ENCODE assay signal across 16 cellular contexts in the genomic region with DNA sequence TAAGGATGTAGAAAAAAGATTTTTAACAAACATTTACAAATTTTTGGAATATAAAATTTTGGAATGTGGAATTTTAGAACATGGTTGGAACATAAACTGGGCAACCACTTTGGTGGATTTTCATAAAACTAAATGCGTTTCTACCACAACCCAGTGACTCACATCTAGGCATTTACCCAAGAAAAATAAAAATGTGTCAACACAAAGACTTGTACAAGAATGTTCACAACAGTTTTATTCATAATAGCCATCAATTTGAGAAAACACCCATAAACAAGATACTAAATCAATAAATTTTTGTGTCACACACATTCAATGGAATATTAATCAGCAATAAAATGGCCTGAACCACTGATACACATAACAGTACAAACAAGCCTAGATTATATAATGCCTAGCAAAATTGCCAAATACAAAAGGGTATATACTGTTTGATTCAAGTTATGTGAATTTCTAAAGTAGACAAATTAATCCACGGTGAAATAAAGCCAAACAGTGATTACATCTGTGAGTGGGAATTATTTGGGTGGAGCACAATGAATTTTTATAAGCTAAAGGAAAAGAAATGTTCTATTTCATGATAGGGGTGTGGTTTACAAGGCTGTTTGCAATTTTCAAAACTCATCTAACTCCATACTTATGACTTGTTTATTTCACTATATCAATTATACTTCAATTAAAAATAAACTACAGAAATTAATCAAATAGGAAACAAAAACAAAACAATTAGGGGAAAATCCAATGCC.
A peak's percentile ranks its signal among the peaks of the same experiment; 100 is the strongest.
DNase-seq lines count a peak whose midpoint lies in the region; ATAC-seq, FAIRE-seq and TF ChIP-seq lines count a peak whose summit lies in the region.
"Had no signal": no experiment of that assay in that cellular context is flagged by ENCODE, and none has a peak within 500 bp of the region (broad histone marks: within the 10 kb centered on the region; RNA-seq: fewer than 3 reads in every experiment).

No MANE protein-coding gene starts in this region.

- H2BK120ac ChIP-seq in IMR-90 (ENCODE audit: low read depth, low read length) = no peak overlapping the region

- H2AK5ac ChIP-seq in IMR-90 (ENCODE audit: low read depth, low read length) = no peak overlapping the region

- H3K4me1 Mint-ChIP-seq in chondrocyte (ENCODE audit: low read depth) = no peaks in the 10 kb centered on the region

- no peak overlapping the region for H3K56ac ChIP-seq in IMR-90 (ENCODE audit: extremely low read depth, insufficient read depth, low read length)

- no peaks in the 10 kb centered on the region for H3K79me1 ChIP-seq in IMR-90 (ENCODE audit: low read depth in 1 of 2, low read length in 2 of 2)

- H3K4me2 ChIP-seq in IMR-90 (ENCODE audit: low read depth, low read length) (no peak overlapping the region), OCI-LY7 (ENCODE audit: low read length) (no peak overlapping the region)

- FAIRE-seq in urothelium cell line (lab: Jason Lieb, UNC) = no peak
- FAIRE-seq: astrocyte, HTR-8/SVneo had no signal

- H2BK15ac ChIP-seq in IMR-90 (ENCODE audit: low read depth, low read length) = no peak overlapping the region

- H3K27ac Mint-ChIP-seq in chondrocyte (ENCODE audit: unreplicated experiment) = no peak overlapping the region
- H3K27ac Mint-ChIP-seq: stimulated activated memory B cell treated with anti-CD40 and anti-IgM and Interleukin-4, amounts not matched to agents 10 μg/mL and 1 μg/mL and 100 μg/mL, for 72 hours had no signal

- H3K4me3 Mint-ChIP-seq in chondrocyte (ENCODE audit: unreplicated experiment) = no peak overlapping the region
- H3K4me3 Mint-ChIP-seq: stimulated activated memory B cell treated with anti-CD40 and anti-IgM and Interleukin-4, amounts not matched to agents 10 μg/mL and 1 μg/mL and 100 μg/mL, for 72 hours had no signal

- H3K9ac ChIP-seq in IMR-90 (ENCODE audit: low read depth, low read length) = no peak overlapping the region
- H3K9ac ChIP-seq: parathyroid adenoma had no signal

- H2AFZ ChIP-seq in IMR-90 (replicated peaks; ENCODE audit: low read length, poor library complexity) = no peak overlapping the region
- no peak overlapping the region for H2AFZ ChIP-seq in OCI-LY7 (ENCODE audit: low read length)
- H2AFZ ChIP-seq: parathyroid adenoma had no signal

- no peak for ATAC-seq in IMR-90 (ENCODE audit: low read depth)
- ATAC-seq: stimulated activated memory B cell treated with anti-CD40 and anti-IgM and Interleukin-4, amounts not matched to agents 10 μg/mL and 1 μg/mL and 100 μg/mL, for 72 hours had no signal

- DNase-seq in IMR-90 (peak; percentile 27), cardiac fibroblast (ENCODE audit: low read depth in 2 of 2) (peak; percentile 18 to 46), left ventricle myocardium inferior (no peak), suprapubic skin (ENCODE audit: low spot score in 2 of 2) (no peak), OCI-LY7 (ENCODE audit: low spot score) (no peak), chondrocyte (ENCODE audit: low spot score) (no peak), NCI-H510A (lab: John Stamatoyannopoulos, UW) (no peak), urothelium cell line (ENCODE audit: low spot score) (no peak)
- DNase-seq: activated CD4-positive, alpha-beta T cell treated with anti-CD3 and anti-CD28 coated beads, Interleukin-2, amount 50 U/mL, for 1 hour; activated naive CD4-positive, alpha-beta T cell treated with Interleukin-2 at 50 U/mL for 16 hours; DND-41; NCI-H2227 treated with DMSO at 0.1 percent for 48 hours had no signal

- no peaks in the 10 kb centered on the region for H3K27me3 ChIP-seq in IMR-90 (ENCODE audit: control insufficient read depth, insufficient read depth, low read length)
- peaks cover 5% of the 10 kb centered on the region for H3K27me3 ChIP-seq in left ventricle myocardium inferior (ENCODE audit: low read depth)
- H3K27me3 ChIP-seq in suprapubic skin = no peaks in the 10 kb centered on the region

- no CpG with 5 or more reads among the region's 2 CpGs for WGBS in IMR-90 (ENCODE audit: extremely low coverage in 2 of 2, insufficient read length in 1 of 2), 2 experiments
- WGBS in suprapubic skin = 25% methylated on average over 2 of the region's 2 CpGs

- no peak overlapping the region for H2AK9ac ChIP-seq in IMR-90 (replicated peaks; ENCODE audit: low read depth, low read length, poor library complexity)

- no peaks in the 10 kb centered on the region for H3K36me3 Mint-ChIP-seq in chondrocyte (ENCODE audit: low read depth)
- H3K36me3 Mint-ChIP-seq: stimulated activated memory B cell treated with anti-CD40 and anti-IgM and Interleukin-4, amounts not matched to agents 10 μg/mL and 1 μg/mL and 100 μg/mL, for 72 hours had no signal

- peaks cover 20% of the 10 kb centered on the region for H3K27me3 Mint-ChIP-seq in chondrocyte (ENCODE audit: low read depth)

- H3K14ac ChIP-seq in IMR-90 (replicated peaks; ENCODE audit: low read depth, low read length) = no peak overlapping the region

- in situ Hi-C loops in IMR-90 (cut with MboI; ENCODE audit: low sequenced_read_pairs) = no loop called here

- H3K18ac ChIP-seq in IMR-90 (ENCODE audit: low read depth, low read length) = no peak overlapping the region

- TF ChIP-seq EP300 in suprapubic skin (IDR thresholded peaks at IDR 0.05) = no peak

- no peak overlapping the region for H4K91ac ChIP-seq in IMR-90 (ENCODE audit: insufficient read depth, low read depth, low read length)

- no TSS peak for BruUV-seq in IMR-90 (replicated peaks; lab: Mats Ljungman, UMichigan)
- no TSS peak for BruUV-seq in OCI-LY7 (replicated peaks; lab: Mats Ljungman, UMichigan)

- TF ChIP-seq POLR2A in IMR-90 (IDR thresholded peaks at IDR 0.05; ENCODE audit: low read depth, low read length) = no peak
- TF ChIP-seq POLR2A in suprapubic skin (IDR thresholded peaks at IDR 0.05) = no peak

- no peak overlapping the region for H3K4ac ChIP-seq in IMR-90 (ENCODE audit: low read depth, low read length)

- H3K36me3 ChIP-seq in IMR-90 (ENCODE audit: control insufficient read depth, insufficient read depth, low read length) (no peaks in the 10 kb centered on the region), left ventricle myocardium inferior (no peaks in the 10 kb centered on the region), suprapubic skin (no peaks in the 10 kb centered on the region), OCI-LY7 (ENCODE audit: insufficient read depth, low read length) (no peaks in the 10 kb centered on the region)

- H2BK5ac ChIP-seq in IMR-90 (ENCODE audit: low read depth, low read length, poor library complexity, severe bottlenecking) = no peak overlapping the region

- H3K4me1 ChIP-seq in IMR-90 (ENCODE audit: control insufficient read depth, insufficient read depth, low read length) (no peaks in the 10 kb centered on the region), left ventricle myocardium inferior (peaks cover 3% of the 10 kb centered on the region), suprapubic skin (peaks cover 3% of the 10 kb centered on the region), OCI-LY7 (ENCODE audit: insufficient read depth, low read length, poor library complexity, severe bottlenecking) (no peaks in the 10 kb centered on the region)
- H3K4me1 ChIP-seq: parathyroid adenoma had no signal

- dilution Hi-C loops in IMR-90 (cut with HindIII; ENCODE audit: low sequenced_read_pairs, unreplicated experiment) = no loop called here

- CTCF ChIA-PET in IMR-90 (lab: Yijun Ruan, JAX) = no interaction called here
- CTCF ChIA-PET in OCI-LY7 (lab: Charles Lee; ENCODE audit: unreplicated experiment) = no interaction called here

- H3K9me2 ChIP-seq in OCI-LY7 (ENCODE audit: insufficient read depth, low read length) = no peaks in the 10 kb centered on the region

- H4K5ac ChIP-seq in IMR-90 (ENCODE audit: low read depth, low read length) = no peak overlapping the region

- no peak overlapping the region for H4K8ac ChIP-seq in IMR-90 (ENCODE audit: low read depth in 2 of 2, low read length in 2 of 2)

- no peaks in the 10 kb centered on the region for H3K9me3 Mint-ChIP-seq in chondrocyte (ENCODE audit: low read depth)
- H3K9me3 Mint-ChIP-seq: stimulated activated memory B cell treated with anti-CD40 and anti-IgM and Interleukin-4, amounts not matched to agents 10 μg/mL and 1 μg/mL and 100 μg/mL, for 72 hours had no signal

- H3K9me1 ChIP-seq in IMR-90 (ENCODE audit: insufficient read depth, low read length) = no peaks in the 10 kb centered on the region

- intact Hi-C loops in IMR-90 (cut with micrococcal nuclease) = no loop called here
- intact Hi-C loops in left ventricle myocardium inferior (cut with micrococcal nuclease) = no loop called here
- intact Hi-C loops in OCI-LY7 (cut with micrococcal nuclease; ENCODE audit: unreplicated experiment) = loop anchor here (5.0 kb wide), 1 partner anchor 171 kb away; no protein-coding TSS in a partner anchor

- no peak overlapping the region for H3K27ac ChIP-seq in IMR-90 (ENCODE audit: insufficient read depth, low read length)
- H3K27ac ChIP-seq in left ventricle myocardium inferior (replicated peaks) = peak overlapping the region; percentile 77
- H3K27ac ChIP-seq in suprapubic skin = peak overlapping the region; percentile 84
- no peak overlapping the region for H3K27ac ChIP-seq in OCI-LY7 (ENCODE audit: low read depth, low read length, poor library complexity, severe bottlenecking)
- H3K27ac ChIP-seq: parathyroid adenoma had no signal

- H3K4me3 ChIP-seq in IMR-90 (ENCODE audit: insufficient read depth, low read depth, low read length) (no peak overlapping the region), cardiac fibroblast (replicated peaks in 1 of 2; ENCODE audit: low read depth in 2 of 2, low read length in 2 of 2) (no peak overlapping the region), left ventricle myocardium inferior (no peak overlapping the region), suprapubic skin (no peak overlapping the region), OCI-LY7 (ENCODE audit: low read depth, low read length, poor library complexity, severe bottlenecking) (no peak overlapping the region)

- no peak overlapping the region for H3K23ac ChIP-seq in IMR-90 (ENCODE audit: low read depth, low read length)

- no peak overlapping the region for H2BK20ac ChIP-seq in IMR-90 (ENCODE audit: low read depth, low read length)

- H3K79me2 ChIP-seq in OCI-LY7 (ENCODE audit: insufficient read depth, low read depth, low read length) = no peaks in the 10 kb centered on the region
- H3K79me2 ChIP-seq: parathyroid adenoma had no signal

- H4K20me1 ChIP-seq in IMR-90 (ENCODE audit: insufficient read depth, low read length) = no peaks in the 10 kb centered on the region
- no peaks in the 10 kb centered on the region for H4K20me1 ChIP-seq in OCI-LY7 (ENCODE audit: insufficient read depth, low read length)

- TF ChIP-seq RAD21 in IMR-90 (IDR thresholded peaks at IDR 0.05; ENCODE audit: low read length) = no peak

- H3K9me3 ChIP-seq in IMR-90 (ENCODE audit: control insufficient read depth, insufficient read depth, low read length) = no peaks in the 10 kb centered on the region
- no peaks in the 10 kb centered on the region for H3K9me3 ChIP-seq in left ventricle myocardium inferior (replicated peaks)
- H3K9me3 ChIP-seq in suprapubic skin = no peaks in the 10 kb centered on the region
- H3K9me3 ChIP-seq in OCI-LY7 (ENCODE audit: low read length) = no peaks in the 10 kb centered on the region

- POLR2A ChIA-PET in IMR-90 (lab: Charles Lee; ENCODE audit: unreplicated experiment) (no interaction called here), OCI-LY7 (lab: Charles Lee) (no interaction called here)

- no peak for TF ChIP-seq CTCF in IMR-90 (conservative IDR thresholded peaks at IDR 0.05; ENCODE audit: low read depth, low read length)
- TF ChIP-seq CTCF in cardiac fibroblast (IDR thresholded peaks at IDR 0.05; ENCODE audit: low read depth, low read length) = no peak
- TF ChIP-seq CTCF in left ventricle myocardium inferior (IDR thresholded peaks at IDR 0.05; ENCODE audit: borderline replicate concordance) = no peak
- no peak for TF ChIP-seq CTCF in suprapubic skin (IDR thresholded peaks at IDR 0.05)
- TF ChIP-seq CTCF in OCI-LY7 (conservative IDR thresholded peaks at IDR 0.05; ENCODE audit: low read length) = no peak
- TF ChIP-seq CTCF in chondrocyte (IDR thresholded peaks at IDR 0.05) = no peak

Comparison
In these comparisons a context has a peak if more than half of its experiments do, and no peak if none do; other contexts are left out.
1. DNase-seq: peak in IMR-90 (single experiment) and cardiac fibroblast (2 of 2); none in left ventricle myocardium inferior (single experiment), suprapubic skin (0 of 2), OCI-LY7 (single experiment), chondrocyte (single experiment), NCI-H510A (single experiment) and urothelium cell line (single experiment).
2. H3K27ac ChIP-seq: peak in left ventricle myocardium inferior (single experiment) and suprapubic skin (single experiment); none in IMR-90 (single experiment) and OCI-LY7 (single experiment).